In genomic region chr6:157322792-157323113, GRCh38 we compare ENCODE assay signal across 8 cellular contexts. TPM values are rescaled to one million over a fixed set of nuclear protein-coding genes. Genes with fewer than 3 reads are reported as not detected.
A peak's percentile ranks its signal among the peaks of the same experiment; 100 is the strongest.
DNase-seq lines count a peak whose midpoint lies in the region; ATAC-seq, FAIRE-seq and TF ChIP-seq lines count a peak whose summit lies in the region.

No MANE protein-coding gene starts in this region.

- in situ Hi-C loops in HepG2 (cut with HindIII; ENCODE audit: extremely low pct_ligation_motif_present, low pct_unique_long_range_greater_than_20kb): loop anchor here (5.0 kb wide), 1 partner anchor 290 kb away; no protein-coding TSS in a partner anchor

- H3K27me3 ChIP-seq in ascending aorta (no peaks in the 10 kb centered on the region), HepG2 (ENCODE audit: control insufficient read depth in 1 of 2, insufficient read depth in 2 of 2, low read length in 2 of 2) (no peaks in the 10 kb centered on the region; a peak in 2 of 5 replicates), testis (no peaks in the 10 kb centered on the region)

- POLR2A ChIA-PET in activated CD4-positive, alpha-beta T cell treated with anti-CD3 and anti-CD28 coated beads for 36 hours (lab: Charles Lee): interaction anchor here (0.6 to 1.3 kb wide), 3 partner anchors 8 to 57 kb away, joined by 3 to 5 read pairs (median 4); no protein-coding TSS in a partner anchor
- POLR2A ChIA-PET in HepG2 (lab: Yijun Ruan, JAX): interaction anchor here (0.7 to 4.7 kb wide), 17 partner anchors 8 to 689 kb away, joined by 3 to 73 read pairs (median 10); partner anchors contain the start of gene ZDHHC14

- TF ChIP-seq RAD21 in HepG2 (CRISPR knock-in tag; IDR thresholded peaks at IDR 0.05): no peak

- CTCF ChIA-PET in activated CD4-positive, alpha-beta T cell treated with anti-CD3 and anti-CD28 coated beads for 36 hours (lab: Charles Lee): interaction anchor here (0.6 to 3.2 kb wide), 5 partner anchors 56 to 344 kb away, joined by 3 to 24 read pairs (median 4); no protein-coding TSS in a partner anchor
- CTCF ChIA-PET in HepG2 (lab: Yijun Ruan, JAX; ENCODE audit: low intra/inter-chr PET ratio, low total read pairs): interaction anchor here (2.0 kb wide), 1 partner anchor 8 kb away, joined by 8 read pairs; no protein-coding TSS in a partner anchor

- H2AFZ ChIP-seq in HepG2 (ENCODE audit: low read length): peak overlapping the region; percentile 45

- WGBS in HepG2 (ENCODE audit: low lambda C conversion rate): 8% methylated on average over 12 of the region's 12 CpGs
- WGBS in testis, 2 donors: 2% methylated on average over 12 of the region's 12 CpGs

- DNase-seq in activated CD4-positive, alpha-beta T cell treated with anti-CD3 and anti-CD28 coated beads for 36 hours: no peak
- DNase-seq in activated CD4-positive, alpha-beta T cell treated with anti-CD3 and anti-CD28 coated beads, Interleukin-2, amount 50 U/mL, for 4 hours: no peak
- DNase-seq in ascending aorta (ENCODE audit: low spot score in 2 of 2): no peak
- no peak for DNase-seq in HepG2 (ENCODE audit: low spot score)
- no peak for DNase-seq in testis
- no peak for DNase-seq in DMS53 (lab: John Stamatoyannopoulos, UW)
- DNase-seq in NCI-H446 treated with DMSO at 0.1 percent for 48 hours (lab: John Stamatoyannopoulos, UW): no peak

- H3K27me3 Mint-ChIP-seq in activated CD4-positive, alpha-beta T cell treated with anti-CD3 and anti-CD28 coated beads for 36 hours: peaks cover 10% of the 10 kb centered on the region

- H4K20me1 ChIP-seq in HepG2 (ENCODE audit: insufficient read depth, low read length): no peaks in the 10 kb centered on the region

- no peaks in the 10 kb centered on the region for H3K9me3 ChIP-seq in ascending aorta
- no peaks in the 10 kb centered on the region for H3K9me3 ChIP-seq in HepG2 (ENCODE audit: low read length)
- H3K9me3 ChIP-seq in testis: no peaks in the 10 kb centered on the region

- peaks cover 28% of the 10 kb centered on the region for H3K4me1 Mint-ChIP-seq in activated CD4-positive, alpha-beta T cell treated with anti-CD3 and anti-CD28 coated beads for 36 hours

- H3K4me3 Mint-ChIP-seq in activated CD4-positive, alpha-beta T cell treated with anti-CD3 and anti-CD28 coated beads for 36 hours: peak overlapping the region; percentile 90

- H3K36me3 Mint-ChIP-seq in activated CD4-positive, alpha-beta T cell treated with anti-CD3 and anti-CD28 coated beads for 36 hours (ENCODE audit: low read depth): peaks cover 10% of the 10 kb centered on the region

- no peak for ATAC-seq in activated CD4-positive, alpha-beta T cell treated with anti-CD3 and anti-CD28 coated beads for 36 hours
- ATAC-seq in HepG2 (no peak), HG02870 (IDR thresholded peaks at IDR 0.05; ENCODE audit: unreplicated experiment) (no peak)

- no peak for TF ChIP-seq CTCF in ascending aorta (IDR thresholded peaks at IDR 0.05)
- no peak for TF ChIP-seq CTCF in HepG2 (CRISPR knock-in tag; IDR thresholded peaks at IDR 0.05)
- TF ChIP-seq CTCF in testis (IDR thresholded peaks at IDR 0.05): no peak

- peaks cover 7 to 21% of the 10 kb centered on the region in 2 donors for H3K4me1 ChIP-seq in ascending aorta
- H3K4me1 ChIP-seq in HepG2 (ENCODE audit: insufficient read depth, low read length): peaks cover 48% of the 10 kb centered on the region
- peaks cover 10% of the 10 kb centered on the region for H3K4me1 ChIP-seq in testis

- no peak for TF ChIP-seq POLR2A in HepG2 (IDR thresholded peaks at IDR 0.05; ENCODE audit: insufficient read depth in 1 of 2, low read depth in 2 of 2, low read length in 2 of 2)
- TF ChIP-seq POLR2A in testis (IDR thresholded peaks at IDR 0.05): no peak

- H3K9ac ChIP-seq in HepG2 (ENCODE audit: insufficient read depth, low read depth, low read length): peak overlapping the region; percentile 94

- TF ChIP-seq EP300 in HepG2 (IDR thresholded peaks at IDR 0.05; ENCODE audit: low read depth in 2 of 2, low read length in 2 of 2) (no peak), HepG2 (CRISPR knock-in tag; IDR thresholded peaks at IDR 0.05; ENCODE audit: borderline replicate concordance) (no peak)

- no peak for FAIRE-seq in HepG2 (lab: Jason Lieb, UNC)

- BruUV-seq in HepG2 (replicated peaks; lab: Mats Ljungman, UMichigan): no TSS peak

- no peaks in the 10 kb centered on the region for H3K9me3 Mint-ChIP-seq in activated CD4-positive, alpha-beta T cell treated with anti-CD3 and anti-CD28 coated beads for 36 hours (ENCODE audit: low read depth)

- H3K4me3 ChIP-seq in ascending aorta (peak overlapping the region; percentile 75 to 97), HepG2 (replicated peaks in 1 of 3; ENCODE audit: insufficient read depth in 1 of 3, low read depth in 2 of 3, low read length in 3 of 3) (peak overlapping the region; percentile 94 to 96 (median 96)), testis (peak overlapping the region; percentile 79 to 80)

- H3K4me2 ChIP-seq in HepG2 (ENCODE audit: low read depth, low read length): peak overlapping the region; percentile 91

- intact Hi-C loops in activated CD4-positive, alpha-beta T cell treated with anti-CD3 and anti-CD28 coated beads for 36 hours (cut with DNase I, micrococcal nuclease): loop anchor here (1.0 to 10.0 kb wide), 6 partner anchors 58 to 344 kb away; no protein-coding TSS in a partner anchor
- intact Hi-C loops in ascending aorta (cut with DNase I): loop anchor here (1.0 to 10.0 kb wide), 2 partner anchors 33 to 442 kb away; no protein-coding TSS in a partner anchor
- intact Hi-C loops in HepG2 (cut with micrococcal nuclease; ENCODE audit: unreplicated experiment): no loop called here
- intact Hi-C loops in testis (cut with DNase I; ENCODE audit: low total_unique reads): no loop called here

- peaks cover 13% of the 10 kb centered on the region for H3K79me2 ChIP-seq in HepG2 (ENCODE audit: insufficient read depth, low read length)

- H3K36me3 ChIP-seq in ascending aorta (peaks cover 11 to 19% of the 10 kb centered on the region in 2 donors), HepG2 (replicated peaks in 1 of 2; ENCODE audit: control insufficient read depth in 1 of 2, insufficient read depth in 2 of 2, low read length in 2 of 2) (peaks cover 8 to 25% of the 10 kb centered on the region in 2 experiments), testis (ENCODE audit: low read depth, missing control alignments) (no peaks in the 10 kb centered on the region)

- peak overlapping the region; percentile 96 to 97 for H3K27ac ChIP-seq in ascending aorta
- H3K27ac ChIP-seq in HepG2 (ENCODE audit: extremely low read length, insufficient read depth, low read length): peak overlapping the region; percentile 90
- H3K27ac ChIP-seq in testis: peak overlapping the region; percentile 52 to 85

- peak overlapping the region; percentile 87 for H3K27ac Mint-ChIP-seq in activated CD4-positive, alpha-beta T cell treated with anti-CD3 and anti-CD28 coated beads for 36 hours

RNA-seq across cellular contexts. Expression of gene TMEM242, which starts 0.6 kb away (rescaled TPM):
- total RNA-seq in activated CD4-positive, alpha-beta T cell treated with anti-CD3 and anti-CD28 coated beads for 36 hours: 1 to 10 TPM; 4.7 to 7.7 TPM
- 2.3 TPM for total RNA-seq in ascending aorta
- total RNA-seq in HepG2 (2016; rRNA removed; fragmentation: Illumina TruSeq; extraction: Trizol): 6.4 and 11.1 TPM in 2 replicates
- 0.91 and 1.3 TPM in 2 replicates for total RNA-seq in HepG2 (2016; cell fraction: cytosol; rRNA removed; fragmentation: Illumina TruSeq; extraction: Trizol; ENCODE audit: low read depth)
- 5.9 and 10.4 TPM in 2 replicates for total RNA-seq in HepG2 (2016; cell fraction: insoluble cytoplasmic fraction; rRNA removed; fragmentation: Illumina TruSeq; extraction: Trizol)
- 3.0 and 3.2 TPM in 2 replicates for total RNA-seq in HepG2 (2016; cell fraction: membrane; rRNA removed; fragmentation: Illumina TruSeq; extraction: Trizol)
- total RNA-seq in HepG2 (2016; cell fraction: nucleus; rRNA removed; fragmentation: Illumina TruSeq; extraction: Trizol): 14.8 and 18.0 TPM in 2 replicates
- 5.6 and 5.7 TPM in 2 replicates for polyA plus RNA-seq in HepG2 (2011; rRNA removed)
- 2.8 and 4.4 TPM in 2 replicates for polyA plus RNA-seq in HepG2 (2011; cell fraction: cytosol; rRNA removed)
- 5.2 and 5.7 TPM in 2 replicates for polyA plus RNA-seq in HepG2 (2011; cell fraction: nucleus; rRNA removed)
- polyA plus RNA-seq in HepG2 (2012): 8.0 and 9.3 TPM in 2 replicates
- 1.8 TPM in 2 replicates for polyA plus RNA-seq in HepG2 (2016; cell fraction: cytosol; fragmentation: Illumina TruSeq; extraction: Trizol; ENCODE audit: low read depth)
- 5.5 and 5.8 TPM in 2 replicates for polyA plus RNA-seq in HepG2 (2016; cell fraction: insoluble cytoplasmic fraction; fragmentation: Illumina TruSeq; extraction: Trizol; ENCODE audit: low read depth)
- polyA plus RNA-seq in HepG2 (2016; cell fraction: membrane; fragmentation: Illumina TruSeq; extraction: Trizol; ENCODE audit: low read depth): 2.5 and 2.6 TPM in 2 replicates
- polyA plus RNA-seq in HepG2 (2016; cell fraction: nucleus; fragmentation: Illumina TruSeq; extraction: Trizol; ENCODE audit: insufficient read depth, low read depth): 12.7 and 12.8 TPM in 2 replicates
- polyA minus RNA-seq in HepG2 (2011; rRNA and poly(A)+ RNA removed; ENCODE audit: low replicate concordance): 2.1 and 2.2 TPM in 2 replicates
- polyA minus RNA-seq in HepG2 (2011; cell fraction: cytosol; rRNA and poly(A)+ RNA removed): 1.1 TPM in 2 replicates
- polyA minus RNA-seq in HepG2 (2011; cell fraction: nucleus; rRNA and poly(A)+ RNA removed): 21.8 and 23.6 TPM in 2 replicates
- 10 to 100 TPM; 10.3 to 11.9 TPM for total RNA-seq in testis
- polyA plus RNA-seq in testis (ENCODE audit: insufficient read depth, low read depth, low replicate concordance): 8.9 TPM

RNA-seq across cellular contexts. Expression of gene ZDHHC14, which starts 58.2 kb away (rescaled TPM):
- total RNA-seq in activated CD4-positive, alpha-beta T cell treated with anti-CD3 and anti-CD28 coated beads for 36 hours: 1 to 10 TPM; 2.4 to 2.5 TPM
- total RNA-seq in ascending aorta (14.5 TPM), HepG2 (2016; rRNA removed; fragmentation: Illumina TruSeq; extraction: Trizol) (2.4 and 3.7 TPM in 2 replicates), testis (10 to 100 TPM; 67.9 to 74.9 TPM)
- total RNA-seq in HepG2 (2016; cell fraction: cytosol; rRNA removed; fragmentation: Illumina TruSeq; extraction: Trizol; ENCODE audit: low read depth): 0.71 and 1.2 TPM in 2 replicates
- 2.5 and 4.2 TPM in 2 replicates for total RNA-seq in HepG2 (2016; cell fraction: insoluble cytoplasmic fraction; rRNA removed; fragmentation: Illumina TruSeq; extraction: Trizol)
- 2.2 and 2.8 TPM in 2 replicates for total RNA-seq in HepG2 (2016; cell fraction: membrane; rRNA removed; fragmentation: Illumina TruSeq; extraction: Trizol)
- 2.8 and 5.7 TPM in 2 replicates for total RNA-seq in HepG2 (2016; cell fraction: nucleus; rRNA removed; fragmentation: Illumina TruSeq; extraction: Trizol)
- polyA plus RNA-seq in HepG2 (2011; rRNA removed) (9.5 and 9.8 TPM in 2 replicates), testis (ENCODE audit: insufficient read depth, low read depth, low replicate concordance) (28.5 TPM)
- polyA plus RNA-seq in HepG2 (2011; cell fraction: cytosol; rRNA removed): 8.8 and 10.7 TPM in 2 replicates
- polyA plus RNA-seq in HepG2 (2011; cell fraction: nucleus; rRNA removed): 13.1 TPM in 2 replicates
- polyA plus RNA-seq in HepG2 (2012): 8.9 and 17.1 TPM in 2 replicates
- polyA plus RNA-seq in HepG2 (2016; cell fraction: cytosol; fragmentation: Illumina TruSeq; extraction: Trizol; ENCODE audit: low read depth): 1.00 and 1.1 TPM in 2 replicates
- polyA plus RNA-seq in HepG2 (2016; cell fraction: insoluble cytoplasmic fraction; fragmentation: Illumina TruSeq; extraction: Trizol; ENCODE audit: low read depth): 4.4 and 5.2 TPM in 2 replicates
- 2.5 and 3.0 TPM in 2 replicates for polyA plus RNA-seq in HepG2 (2016; cell fraction: membrane; fragmentation: Illumina TruSeq; extraction: Trizol; ENCODE audit: low read depth)
- polyA plus RNA-seq in HepG2 (2016; cell fraction: nucleus; fragmentation: Illumina TruSeq; extraction: Trizol; ENCODE audit: insufficient read depth, low read depth): 9.7 and 10.1 TPM in 2 replicates
- 4.3 and 12.2 TPM in 2 replicates for polyA minus RNA-seq in HepG2 (2011; rRNA and poly(A)+ RNA removed; ENCODE audit: low replicate concordance)
- 6.2 and 7.4 TPM in 2 replicates for polyA minus RNA-seq in HepG2 (2011; cell fraction: cytosol; rRNA and poly(A)+ RNA removed)
- 13.1 and 17.1 TPM in 2 replicates for polyA minus RNA-seq in HepG2 (2011; cell fraction: nucleus; rRNA and poly(A)+ RNA removed)

Comparison
In these comparisons a context has a peak if more than half of its experiments do, and no peak if none do; other contexts are left out.
1. intact Hi-C loops: an anchor here in activated CD4-positive, alpha-beta T cell treated with anti-CD3 and anti-CD28 coated beads for 36 hours (1.0 to 10.0 kb wide) and ascending aorta (1.0 to 10.0 kb wide); none called in HepG2 and testis.